ENCODE assay signal across 8 cellular contexts in the genomic region with DNA sequence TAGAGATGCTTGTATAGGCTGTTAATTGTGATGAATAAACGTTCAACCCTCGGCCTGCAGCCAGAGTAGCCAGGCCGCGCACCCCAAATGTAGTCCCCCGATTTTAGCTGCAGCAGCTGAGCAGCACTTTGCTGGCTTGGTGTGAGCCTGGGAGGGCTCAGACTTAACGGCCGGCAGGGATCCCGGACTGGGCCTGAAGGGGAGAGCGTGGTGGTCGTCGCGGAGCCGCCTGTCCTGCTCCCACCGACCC. TPM values are rescaled to one million over a fixed set of nuclear protein-coding genes. Genes with fewer than 3 reads are reported as not detected.
A peak's percentile ranks its signal among the peaks of the same experiment; 100 is the strongest.
DNase-seq lines count a peak whose midpoint lies in the region; ATAC-seq and TF ChIP-seq lines count a peak whose summit lies in the region.

No MANE protein-coding gene starts in this region.

- H3K27me3 ChIP-seq in CD4-positive, alpha-beta memory T cell (ENCODE audit: insufficient read depth, low read length) = no peaks in the 10 kb centered on the region

- peaks cover 34% of the 10 kb centered on the region for H3K36me3 ChIP-seq in CD4-positive, alpha-beta memory T cell (ENCODE audit: insufficient read depth, low read length)

- H3K4me1 ChIP-seq in CD4-positive, alpha-beta memory T cell (ENCODE audit: insufficient read depth, low read length) = peaks cover 12% of the 10 kb centered on the region

- no peaks in the 10 kb centered on the region for H3K9me3 ChIP-seq in CD4-positive, alpha-beta memory T cell (ENCODE audit: control insufficient read depth in 1 of 2, low read length in 2 of 2)

- no peak for DNase-seq in CD4-positive, alpha-beta memory T cell
- no peak for DNase-seq in RWPE1 (ENCODE audit: low spot score)
- DNase-seq in epithelial cell of proximal tubule (ENCODE audit: low read depth) = no peak
- no peak for DNase-seq in osteocyte (ENCODE audit: extremely low spot score, unreplicated experiment)
- DNase-seq in NK-92 (lab: John Stamatoyannopoulos, UW; ENCODE audit: unreplicated experiment) = no peak
- DNase-seq in effector CD8-positive, alpha-beta T cell (lab: John Stamatoyannopoulos, UW) = no peak

- ATAC-seq in HG02852 (IDR thresholded peaks at IDR 0.05; ENCODE audit: unreplicated experiment) = no peak
- ATAC-seq in HG02981 (IDR thresholded peaks at IDR 0.05; ENCODE audit: unreplicated experiment) = no peak

- peaks cover 14 to 32% (median 22%) of the 10 kb centered on the region in 4 donors for H3K4me1 Mint-ChIP-seq in CD4-positive, alpha-beta memory T cell
- H3K4me1 Mint-ChIP-seq in osteocyte (ENCODE audit: unreplicated experiment) = peaks cover 39% of the 10 kb centered on the region

- intact Hi-C loops in CD4-positive, alpha-beta memory T cell (cut with micrococcal nuclease) = loop anchor here (1.0 kb wide), 2 partner anchors 12 to 39 kb away; a partner anchor contains a TSS

- H3K27me3 Mint-ChIP-seq in CD4-positive, alpha-beta memory T cell = no peaks in the 10 kb centered on the region
- H3K27me3 Mint-ChIP-seq in osteocyte (ENCODE audit: unreplicated experiment) = no peaks in the 10 kb centered on the region

- H3K9me3 Mint-ChIP-seq in CD4-positive, alpha-beta memory T cell = no peaks in the 10 kb centered on the region
- no peaks in the 10 kb centered on the region for H3K9me3 Mint-ChIP-seq in osteocyte (ENCODE audit: unreplicated experiment)

- POLR2A ChIA-PET in CD4-positive, alpha-beta memory T cell (lab: Charles Lee; ENCODE audit: partially characterized antibody) = interaction anchor here (0.7 to 2.6 kb wide), 8 partner anchors 8 to 299 kb away, joined by 3 to 19 read pairs (median 4); a partner anchor contains a TSS
- POLR2A ChIA-PET in RWPE1 (lab: Yijun Ruan, JAX; ENCODE audit: low non-redundant PET) = interaction anchor here (0.6 to 1.4 kb wide), 3 partner anchors 10 to 37 kb away, joined by 3 to 7 read pairs (median 6); no protein-coding TSS in a partner anchor

- peak overlapping the region in 4 of 7 donors; percentile 54 to 84 (median 70) for H3K27ac Mint-ChIP-seq in CD4-positive, alpha-beta memory T cell
- peak overlapping the region; percentile 96 for H3K27ac Mint-ChIP-seq in osteocyte (ENCODE audit: unreplicated experiment)

- peak overlapping the region; percentile 42 to 64 for H3K4me3 ChIP-seq in CD4-positive, alpha-beta memory T cell (ENCODE audit: low read length in 2 of 2)
- H3K4me3 ChIP-seq in epithelial cell of proximal tubule (ENCODE audit: low read depth, low read length) = peak overlapping the region; percentile 83

- no peak overlapping the region for H3K27ac ChIP-seq in CD4-positive, alpha-beta memory T cell (ENCODE audit: low read depth, low read length)
- peak overlapping the region; percentile 95 for H3K27ac ChIP-seq in RWPE1

- H3K4me3 Mint-ChIP-seq in CD4-positive, alpha-beta memory T cell = peak overlapping the region; percentile 90 to 94 (median 94)
- peak overlapping the region; percentile 95 for H3K4me3 Mint-ChIP-seq in osteocyte (ENCODE audit: unreplicated experiment)

- peaks cover 17 to 39% of the 10 kb centered on the region in 2 donors for H3K36me3 Mint-ChIP-seq in CD4-positive, alpha-beta memory T cell
- H3K36me3 Mint-ChIP-seq in osteocyte (ENCODE audit: unreplicated experiment) = peaks cover 12% of the 10 kb centered on the region

- TF ChIP-seq CTCF in RWPE1 (conservative IDR thresholded peaks at IDR 0.05; ENCODE audit: low read depth) (no peak), epithelial cell of proximal tubule (conservative IDR thresholded peaks at IDR 0.05; ENCODE audit: low read depth, low read length) (no peak), osteocyte (IDR thresholded peaks at IDR 0.05) (no peak)

- CTCF ChIA-PET in CD4-positive, alpha-beta memory T cell (lab: Charles Lee; ENCODE audit: partially characterized antibody) = interaction anchor here (1.0 kb wide), 1 partner anchor 12 kb away, joined by 3 read pairs; no protein-coding TSS in a partner anchor
- CTCF ChIA-PET in RWPE1 (lab: Yijun Ruan, JAX) = interaction anchor here (0.6 kb wide), 2 partner anchors 144 to 145 kb away, joined by 3 read pairs; no protein-coding TSS in a partner anchor

RNA-seq across cellular contexts. Expression of a gene that starts 11.9 kb away (rescaled TPM):
- 1 to 10 TPM; 4.7 to 5.4 TPM for total RNA-seq in CD4-positive, alpha-beta memory T cell
- under 1 TPM; 0.07 to 0.94 TPM for polyA plus RNA-seq in CD4-positive, alpha-beta memory T cell
- total RNA-seq in epithelial cell of proximal tubule (11.4 and 14.0 TPM in 2 replicates), osteocyte (26.7 and 27.2 TPM in 2 replicates)

RNA-seq across cellular contexts. Expression of a gene that starts 12.9 kb away (rescaled TPM):
- 100 to 1,000 TPM; 101 to 109 TPM for total RNA-seq in CD4-positive, alpha-beta memory T cell
- 10 to 100 TPM; 16.6 to 52.4 TPM for polyA plus RNA-seq in CD4-positive, alpha-beta memory T cell
- total RNA-seq in epithelial cell of proximal tubule (47.2 and 73.8 TPM in 2 replicates), osteocyte (116 and 118 TPM in 2 replicates)

RNA-seq across cellular contexts. Expression of a gene that starts 13.2 kb away (rescaled TPM):
- total RNA-seq in CD4-positive, alpha-beta memory T cell = 1 to 10 TPM; 2.6 to 3.4 TPM
- polyA plus RNA-seq in CD4-positive, alpha-beta memory T cell = under 1 TPM; 0.22 to 0.42 TPM
- total RNA-seq in epithelial cell of proximal tubule (7.0 and 8.2 TPM in 2 replicates), osteocyte (5.0 and 9.7 TPM in 2 replicates)

RNA-seq across cellular contexts. Expression of a gene that starts 26.8 kb away (rescaled TPM):
- 10 to 100 TPM; 54.1 to 54.9 TPM for total RNA-seq in CD4-positive, alpha-beta memory T cell
- 10 to 100 TPM; 42.0 to 63.5 TPM for polyA plus RNA-seq in CD4-positive, alpha-beta memory T cell
- 27.6 and 42.0 TPM in 2 replicates for total RNA-seq in epithelial cell of proximal tubule
- total RNA-seq in osteocyte = 28.6 and 31.1 TPM in 2 replicates
